Comparison of ENCODE assay signal across 11 cellular contexts in genomic region chr6:111843347-111844147, GRCh38. TPM values are rescaled to one million over a fixed set of nuclear protein-coding genes. Genes with fewer than 3 reads are reported as not detected.
DNase-seq lines count a peak whose midpoint lies in the region; ATAC-seq and TF ChIP-seq lines count a peak whose summit lies in the region.
"Had no signal": no experiment of that assay in that cellular context is flagged by ENCODE, and none has a peak within 500 bp of the region (broad histone marks: within the 10 kb centered on the region; RNA-seq: fewer than 3 reads in every experiment).

No MANE protein-coding gene starts in this region.

- no peaks in the 10 kb centered on the region for H3K9me3 ChIP-seq in DND-41 (ENCODE audit: insufficient read depth, low read length, severe bottlenecking)
- no peaks in the 10 kb centered on the region for H3K9me3 ChIP-seq in T-helper 17 cell (ENCODE audit: control insufficient read depth, low read length, poor library complexity, severe bottlenecking)
- H3K9me3 ChIP-seq: thyroid gland had no signal

- H3K4me3 Mint-ChIP-seq in T-helper 17 cell (no peak overlapping the region), natural killer cell (no peak overlapping the region)
- no peak overlapping the region for H3K4me3 Mint-ChIP-seq in activated naive CD8-positive, alpha-beta T cell treated with anti-CD3 and anti-CD28 coated beads, Interleukin-2, amount 10 ng/mL, durations not matched to agents 7 days and 5 days

- H4K20me1 ChIP-seq in DND-41 (ENCODE audit: insufficient read depth, low read length) = peaks cover 62% of the 10 kb centered on the region

- no peak overlapping the region for H2AFZ ChIP-seq in DND-41 (ENCODE audit: low read depth, low read length)

- no peak overlapping the region for H3K27ac Mint-ChIP-seq in T-helper 17 cell
- H3K27ac Mint-ChIP-seq in activated naive CD8-positive, alpha-beta T cell treated with anti-CD3 and anti-CD28 coated beads, Interleukin-2, amount 10 ng/mL, durations not matched to agents 7 days and 5 days = no peak overlapping the region
- no peak overlapping the region for H3K27ac Mint-ChIP-seq in natural killer cell

- ATAC-seq in DND-41 (ENCODE audit: insufficient read depth, low read depth) (peak; percentile 86), T-helper 17 cell (peak; percentile 90), natural killer cell (peak; percentile 77 to 90 (median 80))
- ATAC-seq in activated naive CD8-positive, alpha-beta T cell treated with anti-CD3 and anti-CD28 coated beads, Interleukin-2, amount 10 ng/mL, durations not matched to agents 7 days and 5 days (ENCODE audit: low read depth) = peak; percentile 80
- ATAC-seq: Panc1 had no signal

- DNase-seq in DND-41 (peak; percentile 65), T-helper 17 cell (peak; percentile 31 to 58 (median 56)), natural killer cell (no peak), NCI-H1930 (lab: John Stamatoyannopoulos, UW) (no peak), DMS 273 (lab: John Stamatoyannopoulos, UW; ENCODE audit: unreplicated experiment) (no peak), NCI-H345 treated with DMSO at 0.1 percent for 48 hours (lab: John Stamatoyannopoulos, UW; ENCODE audit: unreplicated experiment) (no peak), GM03348 (ENCODE audit: low spot score) (no peak)
- peak; percentile 62 for DNase-seq in activated naive CD8-positive, alpha-beta T cell treated with anti-CD3 and anti-CD28 coated beads, Interleukin-2, amount 10 ng/mL, durations not matched to agents 7 days and 5 days
- DNase-seq: Calu3 had no signal

- no peak overlapping the region for H3K4me3 ChIP-seq in DND-41 (ENCODE audit: low read depth in 1 of 2, low read length in 2 of 2)
- H3K4me3 ChIP-seq: thyroid gland had no signal

- peaks cover 61% of the 10 kb centered on the region for H3K4me1 Mint-ChIP-seq in T-helper 17 cell
- H3K4me1 Mint-ChIP-seq in activated naive CD8-positive, alpha-beta T cell treated with anti-CD3 and anti-CD28 coated beads, Interleukin-2, amount 10 ng/mL, durations not matched to agents 7 days and 5 days = peaks cover 59% of the 10 kb centered on the region
- H3K4me1 Mint-ChIP-seq in natural killer cell = no peaks in the 10 kb centered on the region

- H3K27me3 ChIP-seq in DND-41 (ENCODE audit: insufficient read depth, low read length, poor library complexity) = no peaks in the 10 kb centered on the region
- H3K27me3 ChIP-seq: thyroid gland had no signal

- peaks cover 48% of the 10 kb centered on the region for H3K36me3 ChIP-seq in DND-41 (ENCODE audit: insufficient read depth, low read length)
- H3K36me3 ChIP-seq: thyroid gland had no signal

- intact Hi-C loops in natural killer cell (cut with micrococcal nuclease) = loop anchor here (2.0 kb wide), 1 partner anchor 27 kb away; no protein-coding TSS in a partner anchor

- H3K9me3 Mint-ChIP-seq in activated naive CD8-positive, alpha-beta T cell treated with anti-CD3 and anti-CD28 coated beads, Interleukin-2, amount 10 ng/mL, durations not matched to agents 7 days and 5 days = no peaks in the 10 kb centered on the region
- no peaks in the 10 kb centered on the region for H3K9me3 Mint-ChIP-seq in natural killer cell

- H3K79me2 ChIP-seq in DND-41 (ENCODE audit: insufficient read depth, low read length) = peaks cover 91% of the 10 kb centered on the region

- no peak for TF ChIP-seq CTCF in DND-41 (IDR thresholded peaks at IDR 0.05; ENCODE audit: borderline replicate concordance, extremely low read depth, low read length, poor library complexity, severe bottlenecking)
- no peak for TF ChIP-seq CTCF in natural killer cell (IDR thresholded peaks at IDR 0.05)

- H3K4me1 ChIP-seq in DND-41 (ENCODE audit: insufficient read depth, low read length) = peaks cover 48% of the 10 kb centered on the region

- no peak overlapping the region for H3K27ac ChIP-seq in DND-41 (ENCODE audit: low read length)

- H3K36me3 Mint-ChIP-seq in T-helper 17 cell (ENCODE audit: low read depth) (peaks cover 2% of the 10 kb centered on the region), natural killer cell (no peaks in the 10 kb centered on the region)
- peaks cover 1% of the 10 kb centered on the region for H3K36me3 Mint-ChIP-seq in activated naive CD8-positive, alpha-beta T cell treated with anti-CD3 and anti-CD28 coated beads, Interleukin-2, amount 10 ng/mL, durations not matched to agents 7 days and 5 days

- H3K27me3 Mint-ChIP-seq in T-helper 17 cell = no peaks in the 10 kb centered on the region
- H3K27me3 Mint-ChIP-seq in activated naive CD8-positive, alpha-beta T cell treated with anti-CD3 and anti-CD28 coated beads, Interleukin-2, amount 10 ng/mL, durations not matched to agents 7 days and 5 days = no peaks in the 10 kb centered on the region
- H3K27me3 Mint-ChIP-seq in natural killer cell (ENCODE audit: low read depth in 2 of 2) = no peaks in the 10 kb centered on the region

- POLR2A ChIA-PET in activated naive CD8-positive, alpha-beta T cell treated with anti-CD3 and anti-CD28 coated beads, Interleukin-2, amount 10 ng/mL, durations not matched to agents 7 days and 5 days (lab: Charles Lee) = interaction anchor here (0.8 to 2.6 kb wide), 14 partner anchors 15 to 150 kb away, joined by 3 to 9 read pairs (median 4); partner anchors contain the start of gene FYN

- H3K4me2 ChIP-seq in DND-41 (ENCODE audit: insufficient read depth, low read length) = no peak overlapping the region

- no peak overlapping the region for H3K9ac ChIP-seq in DND-41 (ENCODE audit: low read depth, low read length)

RNA-seq across cellular contexts. Expression of gene FYN, which starts 29.7 kb away (rescaled TPM):
- total RNA-seq in T-helper 17 cell (100 to 1,000 TPM; 455 to 472 TPM), natural killer cell (100 to 1,000 TPM; 616 to 757 (median 713) TPM)
- 100 to 1,000 TPM; 363 to 409 TPM for total RNA-seq in activated naive CD8-positive, alpha-beta T cell treated with anti-CD3 and anti-CD28 coated beads, Interleukin-2, amount 10 ng/mL, durations not matched to agents 7 days and 5 days

Comparison
In these comparisons a context has a peak if more than half of its experiments do, and no peak if none do; other contexts are left out.
1. DNase-seq: peak in DND-41 (single experiment), T-helper 17 cell (3 of 3) and activated naive CD8-positive, alpha-beta T cell treated with anti-CD3 and anti-CD28 coated beads, Interleukin-2, amount 10 ng/mL, durations not matched to agents 7 days and 5 days (single experiment); none in natural killer cell (single experiment), NCI-H1930 (0 of 2), DMS 273 (single experiment), NCI-H345 treated with DMSO at 0.1 percent for 48 hours (single experiment) and GM03348 (single experiment).
2. Peak in every context shown above with its lines, with median percentiles within 50 percentile points of each other: ATAC-seq.